2 cellular contexts compared by ENCODE assay signal in the genomic region with DNA sequence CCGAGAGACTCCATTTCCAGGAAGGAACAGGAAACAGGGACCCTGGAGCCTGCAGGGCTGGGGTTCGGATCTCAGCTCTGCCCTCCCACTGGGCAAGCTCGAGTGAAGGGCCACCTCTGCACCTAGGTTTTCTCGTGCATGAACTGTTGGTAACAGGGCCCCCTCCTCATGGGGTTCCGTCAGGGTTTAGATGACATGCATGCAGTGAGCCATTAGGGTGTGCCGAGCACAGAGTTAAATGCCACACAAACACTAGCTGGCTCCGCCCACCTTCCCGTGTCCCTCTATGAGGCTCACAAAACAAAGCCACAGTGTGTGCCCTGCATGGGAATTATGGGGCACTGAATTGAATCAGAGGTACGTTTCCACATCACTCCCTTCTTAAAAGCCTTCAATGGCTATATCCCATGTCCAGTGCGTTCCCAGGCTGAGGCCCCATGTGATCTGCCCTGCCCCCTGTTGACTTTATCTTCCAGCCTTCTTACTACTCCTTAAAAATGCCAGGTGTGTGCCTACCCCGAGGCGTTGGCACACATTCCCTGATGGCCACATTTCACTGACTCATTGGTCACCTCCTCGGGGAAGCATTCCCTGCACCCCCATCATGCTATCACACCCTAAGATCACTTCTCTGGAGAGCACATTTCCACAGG.
TF ChIP-seq lines count a peak whose summit lies in the region.

No MANE protein-coding gene starts in this region.

TF ChIP-seq in A549, 52 proteins besides CTCF, POLR2A, EP300 and RAD21:
- TF ChIP-seq, protein P1, sequence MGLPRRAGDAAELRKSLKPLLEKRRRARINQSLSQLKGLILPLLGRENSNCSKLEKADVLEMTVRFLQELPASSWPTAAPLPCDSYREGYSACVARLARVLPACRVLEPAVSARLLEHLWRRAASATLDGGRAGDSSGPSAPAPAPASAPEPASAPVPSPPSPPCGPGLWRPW (IDR thresholded peaks at IDR 0.05) = no peak
- TF ChIP-seq FOSB (CRISPR knock-in tag; IDR thresholded peaks at IDR 0.05) = no peak
- no peak for TF ChIP-seq RARB (CRISPR knock-in tag; IDR thresholded peaks at IDR 0.05)
- no peak for TF ChIP-seq TFCP2L1 (CRISPR knock-in tag; IDR thresholded peaks at IDR 0.05)
- TF ChIP-seq POLR2AphosphoS2 (conservative IDR thresholded peaks at IDR 0.05; ENCODE audit: low read length) = no peak
- TF ChIP-seq, protein P2, sequence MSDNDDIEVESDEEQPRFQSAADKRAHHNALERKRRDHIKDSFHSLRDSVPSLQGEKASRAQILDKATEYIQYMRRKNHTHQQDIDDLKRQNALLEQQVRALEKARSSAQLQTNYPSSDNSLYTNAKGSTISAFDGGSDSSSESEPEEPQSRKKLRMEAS (IDR thresholded peaks at IDR 0.05) = no peak
- TF ChIP-seq BHLHE40 (IDR thresholded peaks at IDR 0.05; ENCODE audit: low read depth, low read length) = no peak
- no peak for TF ChIP-seq CEBPB (IDR thresholded peaks at IDR 0.05)
- no peak for TF ChIP-seq PHF8 (IDR thresholded peaks at IDR 0.05; ENCODE audit: borderline replicate concordance, low read depth)
- no peak for TF ChIP-seq EHF (CRISPR knock-in tag; IDR thresholded peaks at IDR 0.05)
- TF ChIP-seq NFE2L2 (conservative IDR thresholded peaks at IDR 0.05; ENCODE audit: low read length) = no peak
- TF ChIP-seq CHD2 (IDR thresholded peaks at IDR 0.05; ENCODE audit: low read length, partially characterized antibody) = no peak
- TF ChIP-seq JUNB (IDR thresholded peaks at IDR 0.05) = no peak
- TF ChIP-seq GATA3 (IDR thresholded peaks at IDR 0.05; ENCODE audit: borderline replicate concordance) = no peak
- TF ChIP-seq SREBF2 (IDR thresholded peaks at IDR 0.05) = no peak
- TF ChIP-seq RFX5 (IDR thresholded peaks at IDR 0.05) = no peak
- no peak for TF ChIP-seq MYC (IDR thresholded peaks at IDR 0.05; ENCODE audit: borderline replicate concordance, low read length)
TF ChIP-seq in A549: peak in this region for 0.

TF ChIP-seq in GM23338, 12 proteins besides CTCF, POLR2A, EP300 and RAD21 (continued from another document):
- no peak for TF ChIP-seq POLR2AphosphoS5 (IDR thresholded peaks at IDR 0.05; ENCODE audit: low read depth)
- no peak for TF ChIP-seq ZNF114 (CRISPR knock-in tag; IDR thresholded peaks at IDR 0.05)
- no peak for TF ChIP-seq STAT1 (IDR thresholded peaks at IDR 0.05; ENCODE audit: unreplicated experiment)
